In genomic region chr3:170356596-170357175, GRCh38 we compare ENCODE assay signal across 8 cellular contexts. TPM values are rescaled to one million over a fixed set of nuclear protein-coding genes. Genes with fewer than 3 reads are reported as not detected.
DNase-seq lines count a peak whose midpoint lies in the region; TF ChIP-seq lines count a peak whose summit lies in the region.

No MANE protein-coding gene starts in this region.

- TF ChIP-seq CTCF in GM12864 (IDR thresholded peaks at IDR 0.05; ENCODE audit: low read depth, low read length, missing control alignments): no peak

- peak overlapping the region; percentile 42 for H3K4me3 ChIP-seq in GM12864 (ENCODE audit: low read depth, low read length)

- DNase-seq in GM12864 (ENCODE audit: low read depth) (no peak), GOT3 (lab: John Stamatoyannopoulos, UW) (peak; percentile 91), LHCN-M2 (ENCODE audit: low read depth) (peak; percentile 90), T-helper 22 cell (ENCODE audit: low read depth) (peak; percentile 44), brain pericyte (ENCODE audit: low read depth, low spot score) (peak; percentile 24), iPS-NIHi7 (ENCODE audit: extremely low spot score) (peak; percentile 84), smooth muscle cell of the brain vasculature (ENCODE audit: low read depth, low spot score) (peak; percentile 49), NCI-H1930 (lab: John Stamatoyannopoulos, UW) (no peak)

RNA-seq across cellular contexts. Expression of gene SKIL, which starts 0.8 kb away (rescaled TPM):
- 29.0 and 29.6 TPM in 2 replicates for total RNA-seq in LHCN-M2 (2014; rRNA removed)
- polyA plus RNA-seq in LHCN-M2 (2012): 10.8 TPM

Comparison
In these comparisons a context has a peak if more than half of its experiments do, and no peak if none do; other contexts are left out.
1. DNase-seq: peak in GOT3 (single experiment), LHCN-M2 (single experiment), T-helper 22 cell (single experiment), brain pericyte (single experiment), iPS-NIHi7 (single experiment) and smooth muscle cell of the brain vasculature (single experiment); none in GM12864 (single experiment) and NCI-H1930 (0 of 2).